In genomic region chr4:89712141-89712540, GRCh38 we compare ENCODE assay signal across 21 cellular contexts.
DNase-seq lines count a peak whose midpoint lies in the region; ATAC-seq and TF ChIP-seq lines count a peak whose summit lies in the region.
"Had no signal": no experiment of that assay in that cellular context is flagged by ENCODE, and none has a peak within 500 bp of the region (broad histone marks: within the 10 kb centered on the region; RNA-seq: fewer than 3 reads in every experiment).

No MANE protein-coding gene starts in this region.

- no peak overlapping the region for H3K27ac ChIP-seq in foreskin keratinocyte
- H3K27ac ChIP-seq: heart right ventricle, neural progenitor cell, sigmoid colon, tibial artery had no signal

- peaks cover 2% of the 10 kb centered on the region for H3K4me1 ChIP-seq in foreskin keratinocyte
- H3K4me1 ChIP-seq: BE2C, sigmoid colon, tibial artery had no signal

- in situ Hi-C loops in astrocyte of the cerebellum (cut with HindIII; ENCODE audit: low sequenced_read_pairs) = no loop called here

- ATAC-seq in foreskin keratinocyte = no peak
- ATAC-seq: activated naive CD4-positive, alpha-beta T cell treated with anti-CD3 and anti-CD28 coated beads, Interleukin-2, amount 50 U/mL, for 72 hours; HCT116; heart right ventricle had no signal

- DNase-seq in GM04503 (ENCODE audit: low read depth) (peak; percentile 29), astrocyte of the cerebellum (ENCODE audit: low read depth) (peak; percentile 36), fibroblast of pulmonary artery (ENCODE audit: low read depth) (peak; percentile 63), skeletal muscle cell (ENCODE audit: low read depth) (peak; percentile 47), foreskin keratinocyte (no peak), NCI-H1417 treated with DMSO at 0.1 percent for 48 hours (lab: John Stamatoyannopoulos, UW) (no peak)
- no peak for DNase-seq in stimulated activated CD4-positive, alpha-beta T cell treated with anti-CD3 and anti-CD28 coated beads, Interleukin-15, amount 100 ng/mL, for 24 hours
- DNase-seq in activated effector memory CD4-positive, alpha-beta T cell treated with Interleukin-2 at 50 U/mL for 16 hours = no peak
- DNase-seq: activated CD4-positive, alpha-beta T cell treated with anti-CD3 and anti-CD28 coated beads for 48 hours; activated T-cell treated with anti-CD3 and anti-CD28 coated beads, Interleukin-2, amount 50 U/mL, for 1 hour; BE2C; DMS153; heart right ventricle; islet precursor cell; NCI-H187 treated with DMSO at 0.1 percent for 48 hours; NCI-H510A; sigmoid colon; tibial artery had no signal

- no peak overlapping the region for H3K4me3 ChIP-seq in astrocyte of the cerebellum (ENCODE audit: low read depth, low read length)
- no peak overlapping the region for H3K4me3 ChIP-seq in fibroblast of pulmonary artery (replicated peaks; ENCODE audit: low read depth, low read length)
- no peak overlapping the region for H3K4me3 ChIP-seq in skeletal muscle cell (ENCODE audit: low read depth, low read length)
- H3K4me3 ChIP-seq: heart right ventricle, neural progenitor cell, sigmoid colon, tibial artery had no signal

- TF ChIP-seq CTCF in astrocyte of the cerebellum (IDR thresholded peaks at IDR 0.05; ENCODE audit: low read depth, low read length, missing control alignments) = no peak
- TF ChIP-seq CTCF in fibroblast of pulmonary artery (IDR thresholded peaks at IDR 0.05; ENCODE audit: low read length, missing control alignments) = no peak
- no peak for TF ChIP-seq CTCF in foreskin keratinocyte (conservative IDR thresholded peaks at IDR 0.05)

- no peaks in the 10 kb centered on the region for H3K27me3 ChIP-seq in foreskin keratinocyte
- H3K27me3 ChIP-seq: BE2C, heart right ventricle, neural progenitor cell, sigmoid colon, tibial artery had no signal

Comparison
In these comparisons a context has a peak if more than half of its experiments do, and no peak if none do; other contexts are left out.
1. DNase-seq: peak in GM04503 (single experiment), astrocyte of the cerebellum (single experiment), fibroblast of pulmonary artery (single experiment) and skeletal muscle cell (single experiment); none in foreskin keratinocyte (0 of 2), NCI-H1417 treated with DMSO at 0.1 percent for 48 hours (single experiment), stimulated activated CD4-positive, alpha-beta T cell treated with anti-CD3 and anti-CD28 coated beads, Interleukin-15, amount 100 ng/mL, for 24 hours (single experiment) and activated effector memory CD4-positive, alpha-beta T cell treated with Interleukin-2 at 50 U/mL for 16 hours (single experiment).